Comparison of ENCODE assay signal across 1 cellular context in the genomic region with DNA sequence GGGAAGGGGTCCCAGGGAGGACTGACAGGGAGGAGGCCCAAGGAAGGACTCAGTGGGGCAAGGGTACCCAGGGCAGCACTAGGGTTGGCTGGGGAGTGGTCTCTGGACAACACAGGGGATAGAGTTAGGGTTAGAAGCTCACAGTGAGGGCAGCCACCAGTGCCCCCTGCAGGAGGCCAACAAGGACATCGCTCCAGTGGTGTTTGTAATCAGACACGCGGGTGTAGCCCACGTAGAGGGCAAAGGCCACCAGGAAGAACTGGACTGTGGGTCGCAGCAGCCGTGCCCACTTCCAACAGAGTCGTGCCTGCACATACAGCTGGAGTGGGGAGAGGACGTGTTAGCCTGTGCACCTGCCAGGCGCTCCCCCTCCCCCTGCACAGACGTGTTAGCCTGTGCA.
TF ChIP-seq lines count a peak whose summit lies in the region.

No MANE protein-coding gene starts in this region.

TF ChIP-seq in GM23338, 12 proteins besides CTCF, POLR2A, EP300 and RAD21 (continued from another document):
- TF ChIP-seq ZNF462 (CRISPR knock-in tag; IDR thresholded peaks at IDR 0.05), result no peak
- no peak for TF ChIP-seq ZNF331 (CRISPR knock-in tag; IDR thresholded peaks at IDR 0.05; ENCODE audit: low read depth)
- no peak for TF ChIP-seq EZH2 (IDR thresholded peaks at IDR 0.05; ENCODE audit: low read depth, unreplicated experiment)
- no peak for TF ChIP-seq CREB1 (CRISPR knock-in tag; IDR thresholded peaks at IDR 0.05; ENCODE audit: low read depth)
- no peak for TF ChIP-seq ETS1 (IDR thresholded peaks at IDR 0.05)
- no peak for TF ChIP-seq STAT1 (IDR thresholded peaks at IDR 0.05; ENCODE audit: unreplicated experiment)
- no peak for TF ChIP-seq EZH2phosphoT487 (IDR thresholded peaks at IDR 0.05; ENCODE audit: unreplicated experiment)
